Comparison of ENCODE assay signal across 12 cellular contexts in genomic region chr13:40933508-40933907, GRCh38.
DNase-seq lines count a peak whose midpoint lies in the region; ATAC-seq and TF ChIP-seq lines count a peak whose summit lies in the region.
"Had no signal": no experiment of that assay in that cellular context is flagged by ENCODE, and none has a peak within 500 bp of the region (broad histone marks: within the 10 kb centered on the region; RNA-seq: fewer than 3 reads in every experiment).

No MANE protein-coding gene starts in this region.

- DNase-seq in CD8-positive, alpha-beta T cell: no peak
- DNase-seq in NOMO-1 (lab: John Stamatoyannopoulos, UW; ENCODE audit: unreplicated experiment in 2 of 2) (no peak), SIG-M5 (lab: John Stamatoyannopoulos, UW) (no peak), DMS114 treated with DMSO at 0.1 percent for 48 hours (lab: John Stamatoyannopoulos, UW; ENCODE audit: unreplicated experiment) (no peak)
- DNase-seq in stimulated activated CD4-positive, alpha-beta T cell treated with anti-CD3 and anti-CD28 coated beads, Interleukin-2, amount 100 ng/mL, for 24 hours: no peak
- DNase-seq: activated gamma-delta T cell, islet precursor cell, psoas muscle had no signal

- no peaks in the 10 kb centered on the region for H3K9me3 Mint-ChIP-seq in CD8-positive, alpha-beta T cell
- no peaks in the 10 kb centered on the region for H3K9me3 Mint-ChIP-seq in activated naive CD8-positive, alpha-beta T cell (ENCODE audit: low read depth)

- H3K9me3 ChIP-seq in CD8-positive, alpha-beta T cell (ENCODE audit: low read length): no peaks in the 10 kb centered on the region
- H3K9me3 ChIP-seq: psoas muscle had no signal

- peak overlapping the region; percentile 73 for H3K27ac Mint-ChIP-seq in CD8-positive, alpha-beta T cell
- H3K27ac Mint-ChIP-seq in activated naive CD8-positive, alpha-beta T cell: peak overlapping the region; percentile 86

- H3K36me3 Mint-ChIP-seq in CD8-positive, alpha-beta T cell: peaks cover 69% of the 10 kb centered on the region
- H3K36me3 Mint-ChIP-seq in activated naive CD8-positive, alpha-beta T cell: peaks cover 12% of the 10 kb centered on the region

- POLR2A ChIA-PET in CD8-positive, alpha-beta T cell (lab: Charles Lee): interaction anchor here (0.6 to 1.1 kb wide), 2 partner anchors 35 to 86 kb away, joined by 3 read pairs; no protein-coding TSS in a partner anchor

- intact Hi-C loops in CD8-positive, alpha-beta T cell (cut with DNase I, micrococcal nuclease): no loop called here

- peak overlapping the region; percentile 16 for H3K4me3 Mint-ChIP-seq in CD8-positive, alpha-beta T cell
- no peak overlapping the region for H3K4me3 Mint-ChIP-seq in activated naive CD8-positive, alpha-beta T cell

- H3K27me3 ChIP-seq in CD8-positive, alpha-beta T cell (ENCODE audit: insufficient read depth, low read length): no peaks in the 10 kb centered on the region

- CTCF ChIA-PET in CD8-positive, alpha-beta T cell (lab: Charles Lee): no interaction called here

- peaks cover 13% of the 10 kb centered on the region for H3K4me1 ChIP-seq in CD8-positive, alpha-beta T cell (ENCODE audit: insufficient read depth, low read length)

- no peak overlapping the region for H3K4me3 ChIP-seq in CD8-positive, alpha-beta T cell (ENCODE audit: low read depth, low read length)
- H3K4me3 ChIP-seq: psoas muscle had no signal

- no peak for TF ChIP-seq CTCF in CD8-positive, alpha-beta T cell (IDR thresholded peaks at IDR 0.05)

- peaks cover 23% of the 10 kb centered on the region for H3K36me3 ChIP-seq in CD8-positive, alpha-beta T cell (ENCODE audit: insufficient read depth, low read length)

- no peak overlapping the region for H3K27ac ChIP-seq in CD8-positive, alpha-beta T cell (ENCODE audit: low read depth, low read length)
- H3K27ac ChIP-seq: epithelial cell of prostate, psoas muscle had no signal

- H3K4me1 Mint-ChIP-seq in CD8-positive, alpha-beta T cell (ENCODE audit: low read depth): peaks cover 48% of the 10 kb centered on the region
- H3K4me1 Mint-ChIP-seq in activated naive CD8-positive, alpha-beta T cell (ENCODE audit: low read depth): peaks cover 52% of the 10 kb centered on the region

- peak; percentile 23 for ATAC-seq in CD8-positive, alpha-beta T cell
- peak; percentile 70 for ATAC-seq in GM19023 (IDR thresholded peaks at IDR 0.05; ENCODE audit: unreplicated experiment)
- ATAC-seq in HG03095 (IDR thresholded peaks at IDR 0.05; ENCODE audit: unreplicated experiment): peak; percentile 53

- H3K27me3 Mint-ChIP-seq in CD8-positive, alpha-beta T cell (ENCODE audit: low read depth): no peaks in the 10 kb centered on the region
- H3K27me3 Mint-ChIP-seq in activated naive CD8-positive, alpha-beta T cell: no peaks in the 10 kb centered on the region
